Comparison of ENCODE assay signal across 8 cellular contexts in the genomic region with DNA sequence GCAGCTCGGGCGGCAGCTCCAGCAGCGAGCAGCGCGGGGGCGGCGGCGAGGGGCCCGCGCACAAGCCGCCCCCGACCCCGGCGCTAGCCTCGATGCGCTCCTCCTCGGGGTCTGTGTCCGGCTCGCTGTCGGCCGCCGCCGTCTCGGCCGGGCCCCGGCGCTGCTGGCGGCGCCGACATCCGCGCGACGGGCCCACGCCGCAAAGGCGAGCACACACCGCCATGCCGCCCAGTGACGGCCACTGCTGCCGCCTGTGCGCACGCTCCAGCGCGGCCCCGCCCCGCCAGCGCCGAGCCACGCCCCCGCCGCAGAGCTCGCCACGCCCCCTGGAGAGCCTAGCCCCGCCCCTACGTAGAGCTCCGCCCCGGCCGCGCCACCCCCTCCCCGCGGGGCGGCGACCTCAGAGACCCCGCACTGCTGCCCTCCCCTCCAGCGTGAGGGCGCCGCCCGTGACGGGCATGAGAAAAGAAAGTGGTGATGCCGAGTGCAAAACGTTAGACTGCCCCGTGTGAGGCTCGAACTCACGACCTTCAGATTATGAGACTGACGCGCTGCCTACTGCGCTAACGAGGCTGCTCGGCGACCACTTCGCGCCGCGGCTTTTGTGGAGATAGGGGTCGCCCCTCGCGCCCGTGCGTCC. TPM values are rescaled to one million over a fixed set of nuclear protein-coding genes. Genes with fewer than 3 reads are reported as not detected.
DNase-seq lines count a peak whose midpoint lies in the region; ATAC-seq and TF ChIP-seq lines count a peak whose summit lies in the region.

A gene with protein sequence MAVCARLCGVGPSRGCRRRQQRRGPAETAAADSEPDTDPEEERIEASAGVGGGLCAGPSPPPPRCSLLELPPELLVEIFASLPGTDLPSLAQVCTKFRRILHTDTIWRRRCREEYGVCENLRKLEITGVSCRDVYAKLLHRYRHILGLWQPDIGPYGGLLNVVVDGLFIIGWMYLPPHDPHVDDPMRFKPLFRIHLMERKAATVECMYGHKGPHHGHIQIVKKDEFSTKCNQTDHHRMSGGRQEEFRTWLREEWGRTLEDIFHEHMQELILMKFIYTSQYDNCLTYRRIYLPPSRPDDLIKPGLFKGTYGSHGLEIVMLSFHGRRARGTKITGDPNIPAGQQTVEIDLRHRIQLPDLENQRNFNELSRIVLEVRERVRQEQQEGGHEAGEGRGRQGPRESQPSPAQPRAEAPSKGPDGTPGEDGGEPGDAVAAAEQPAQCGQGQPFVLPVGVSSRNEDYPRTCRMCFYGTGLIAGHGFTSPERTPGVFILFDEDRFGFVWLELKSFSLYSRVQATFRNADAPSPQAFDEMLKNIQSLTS (minus strand): TSS at position 255 of the 640 bp plus-strand sequence. CDS start 32 bp downstream, at position 223.

- H3K4me3 ChIP-seq in right atrium auricular region = peak within 1 kb of the TSS; percentile 63 to 91
- peak within 1 kb of the TSS; percentile 69 to 89 for H3K4me3 ChIP-seq in uterus

- no peaks in the 10 kb centered on the region for H3K9me3 ChIP-seq in T-helper 17 cell (ENCODE audit: control insufficient read depth, low read length, poor library complexity, severe bottlenecking)
- H3K9me3 ChIP-seq in right atrium auricular region = no peaks in the 10 kb centered on the region
- no peaks in the 10 kb centered on the region for H3K9me3 ChIP-seq in uterus

- intact Hi-C loops in uterus (cut with DNase I; ENCODE audit: low total_unique reads) = no loop called here

- DNase-seq in NCI-H1105 (lab: John Stamatoyannopoulos, UW) = peak; percentile 62
- peak; percentile 87 to 92 (median 90) for DNase-seq in T-helper 17 cell
- DNase-seq in amygdala (lab: John Stamatoyannopoulos, UW) = peak; percentile 58 to 97 (median 87)
- DNase-seq in right atrium auricular region (ENCODE audit: low spot score) = peak; percentile 88
- DNase-seq in pulmonary artery endothelial cell (ENCODE audit: low read depth, low spot score) = peak; percentile 71
- DNase-seq in uterus = peak; percentile 84 to 88

- peaks cover 2% of the 10 kb centered on the region for H3K36me3 Mint-ChIP-seq in T-helper 17 cell (ENCODE audit: low read depth)

- no peaks in the 10 kb centered on the region for H3K27me3 Mint-ChIP-seq in T-helper 17 cell

- no peaks in the 10 kb centered on the region for H3K36me3 ChIP-seq in right atrium auricular region
- H3K36me3 ChIP-seq in uterus = no peaks in the 10 kb centered on the region

- no peaks in the 10 kb centered on the region for H3K27me3 ChIP-seq in right atrium auricular region
- H3K27me3 ChIP-seq in uterus = no peaks in the 10 kb centered on the region

- H3K27ac ChIP-seq in right atrium auricular region = peak within 1 kb of the TSS; percentile 98
- peak within 1 kb of the TSS; percentile 95 to 96 for H3K27ac ChIP-seq in uterus

- TF ChIP-seq POLR2A in GM10847 (IDR thresholded peaks at IDR 0.05; ENCODE audit: extremely low read depth, insufficient read length) = peak; percentile 81
- peak; percentile 94 to 98 for TF ChIP-seq POLR2A in uterus (IDR thresholded peaks at IDR 0.05)

- H3K4me1 ChIP-seq in right atrium auricular region (peaks cover 0 to 64% of the 10 kb centered on the region in 2 donors), uterus (peaks cover 3 to 11% of the 10 kb centered on the region in 2 donors)

- H3K4me1 Mint-ChIP-seq in T-helper 17 cell = peaks cover 57% of the 10 kb centered on the region

- ATAC-seq in HG02588 (IDR thresholded peaks at IDR 0.05; ENCODE audit: unreplicated experiment) = peak; percentile 44
- ATAC-seq in T-helper 17 cell = peak; percentile 74

- H3K27ac Mint-ChIP-seq in T-helper 17 cell = peak within 1 kb of the TSS; percentile 94

- TF ChIP-seq CTCF in right atrium auricular region (IDR thresholded peaks at IDR 0.05) (no peak), uterus (IDR thresholded peaks at IDR 0.05) (peak in 1 of 4 experiments; percentile 14)

- peak within 1 kb of the TSS; percentile 89 for H3K4me3 Mint-ChIP-seq in T-helper 17 cell

RNA-seq across cellular contexts. Expression of the gene that starts here (rescaled TPM):
- total RNA-seq in T-helper 17 cell (10 to 100 TPM; 32.7 to 41.7 TPM), right atrium auricular region (10 to 100 TPM; 39.3 to 53.1 TPM), pulmonary artery endothelial cell (26.3 and 28.2 TPM in 2 replicates), uterus (100 to 1,000 TPM in 1 of 4 donors, 10 to 100 TPM in 3; 35.2 to 309 (median 74.8) TPM)

Comparison
In these comparisons a context has a peak if more than half of its experiments do, and no peak if none do; other contexts are left out.
1. Peak in every context shown above with its lines: DNase-seq, ATAC-seq, H3K4me3 ChIP-seq and H3K27ac ChIP-seq.